In genomic region chr20:58567437-58567836, GRCh38 we compare ENCODE assay signal across 24 cellular contexts. TPM values are rescaled to one million over a fixed set of nuclear protein-coding genes. Genes with fewer than 3 reads are reported as not detected.
"Had no signal": no experiment of that assay in that cellular context is flagged by ENCODE, and none has a peak within 500 bp of the region (broad histone marks: within the 10 kb centered on the region; RNA-seq: fewer than 3 reads in every experiment).

No MANE protein-coding gene starts in this region.

- H3K36me3 ChIP-seq: breast epithelium, gastroesophageal sphincter, neural progenitor cell, vagina had no signal

- H3K9ac ChIP-seq: neural progenitor cell had no signal

- H3K4me3 ChIP-seq: breast epithelium, dorsolateral prefrontal cortex, gastroesophageal sphincter, hepatocyte, neural progenitor cell, vagina had no signal

- DNase-seq: activated CD4-positive, alpha-beta T cell treated with anti-CD3 and anti-CD28 coated beads for 4 hours; activated CD4-positive, alpha-beta T cell treated with anti-CD3 and anti-CD28 coated beads, Interleukin-2, amount 50 U/mL, for 48 hours; activated CD8-positive, alpha-beta memory T cell treated with anti-CD3 and anti-CD28 coated beads for 24 hours; activated gamma-delta T cell; activated naive CD8-positive, alpha-beta T cell treated with anti-CD3 and anti-CD28 coated beads, Interleukin-2, amount 50 U/mL, for 24 hours; amygdala; dorsolateral prefrontal cortex; effector memory CD8-positive, alpha-beta T cell; erythroblast; left cardiac atrium; left ventricle myocardium superior; midbrain; stimulated activated CD4-positive, alpha-beta T cell treated with anti-CD3 and anti-CD28 coated beads, Interleukin-2, amount 100 ng/mL, for 48 hours; stimulated activated naive CD8-positive, alpha-beta T cell treated with anti-CD3 and anti-CD28 coated beads, Interleukin-15, amount 100 ng/mL, for 72 hours; substantia nigra; T-helper 9 cell had no signal

- H3K4me2 ChIP-seq: hepatocyte, neural progenitor cell had no signal

- H3K9me3 ChIP-seq: breast epithelium, vagina had no signal

- H3K4me1 ChIP-seq: breast epithelium, neural progenitor cell had no signal

- H3K27ac ChIP-seq: breast epithelium, dorsolateral prefrontal cortex, gastroesophageal sphincter, hepatocyte, neural progenitor cell, vagina, VCaP had no signal

- H3K27me3 ChIP-seq: breast epithelium, gastroesophageal sphincter, hepatocyte, neural progenitor cell, vagina had no signal

RNA-seq across cellular contexts. Expression of gene APCDD1L, which starts 52.2 kb away (rescaled TPM):
- total RNA-seq: naive thymus-derived CD4-positive, alpha-beta T cell; T-helper 1 cell treated with Interleukin-12 subunit alpha and Interleukin-12 subunit beta and Interleukin-4 antibody, amounts not matched to agents 30 ng/mL and 1 ng/mL, for 36 hours had no signal
